Comparison of ENCODE assay signal across 6 cellular contexts in the genomic region with DNA sequence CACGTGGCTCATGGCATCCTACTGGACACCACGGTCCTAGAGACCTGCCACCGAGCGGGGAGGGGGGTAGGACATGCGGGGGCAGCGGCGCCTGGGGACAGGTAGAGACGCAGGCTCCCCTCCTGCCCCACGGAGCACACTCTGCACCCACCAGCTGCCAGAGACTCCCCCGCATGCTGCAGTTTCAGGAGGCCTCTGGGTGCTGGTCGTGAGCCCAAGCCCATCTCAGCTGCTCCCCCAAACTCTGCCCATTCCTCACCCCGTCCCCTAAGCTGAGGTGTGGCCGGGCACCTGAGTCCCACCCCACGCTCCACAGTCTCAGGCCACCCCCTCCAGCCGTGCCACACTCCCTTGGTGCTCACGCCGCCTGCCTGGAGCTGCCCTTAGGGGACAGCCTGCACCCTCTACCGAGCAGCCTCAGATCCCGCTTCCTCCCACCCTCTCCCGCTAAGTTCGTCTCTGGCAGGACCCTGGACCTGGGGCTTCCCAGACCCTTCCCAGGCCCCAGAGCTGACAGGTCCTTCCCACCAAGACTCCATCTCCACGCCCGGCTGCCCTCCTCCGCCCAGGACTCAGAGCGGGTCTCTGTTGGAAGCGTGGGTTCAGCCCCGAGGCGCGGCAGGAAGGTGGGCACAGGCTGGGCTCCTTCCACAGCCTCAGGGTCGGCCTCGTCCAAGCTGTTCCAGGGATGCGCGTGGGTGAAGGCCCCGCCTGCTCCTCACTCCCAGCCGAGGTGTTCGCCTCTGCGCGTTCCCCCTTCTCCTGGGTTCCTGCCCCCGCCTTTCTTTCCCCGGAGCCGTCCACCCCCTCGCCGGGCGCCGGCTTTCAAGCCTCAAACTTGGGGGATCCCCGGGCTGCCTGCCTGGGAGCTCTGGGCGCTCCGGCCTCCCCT. TPM values are rescaled to one million over a fixed set of nuclear protein-coding genes. Genes with fewer than 3 reads are reported as not detected.
DNase-seq lines count a peak whose midpoint lies in the region; ATAC-seq, FAIRE-seq and TF ChIP-seq lines count a peak whose summit lies in the region.

No MANE protein-coding gene starts in this region.

- no peak for TF ChIP-seq RAD21 in HepG2 (CRISPR knock-in tag; IDR thresholded peaks at IDR 0.05)

- H3K27me3 ChIP-seq in BLaER1 treated with 17β-estradiol and CSF1 and Interleukin-3, amounts not matched to agents 10 nM and 100 nM, result peaks cover 25 to 50% (median 31%) of the 10 kb centered on the region in 11 experiments
- H3K27me3 ChIP-seq in HepG2 (ENCODE audit: control insufficient read depth in 1 of 2, insufficient read depth in 2 of 2, low read length in 2 of 2), result peaks cover 0 to 3% of the 10 kb centered on the region in 2 experiments; a peak in 1 of 5 replicates

- TF ChIP-seq EP300 in HepG2 (IDR thresholded peaks at IDR 0.05; ENCODE audit: low read depth in 2 of 2, low read length in 2 of 2) (no peak), HepG2 (CRISPR knock-in tag; IDR thresholded peaks at IDR 0.05; ENCODE audit: borderline replicate concordance) (no peak)

- peak; percentile 38 for DNase-seq in activated CD4-positive, alpha-beta memory T cell treated with anti-CD3 and anti-CD28 coated beads for 36 hours
- DNase-seq in HepG2 (ENCODE audit: low spot score) (no peak), Ammon's horn (ENCODE audit: low spot score) (no peak), DMS114 treated with DMSO at 0.1 percent for 48 hours (lab: John Stamatoyannopoulos, UW; ENCODE audit: unreplicated experiment) (no peak)

- H3K9me3 Mint-ChIP-seq in activated CD4-positive, alpha-beta memory T cell treated with anti-CD3 and anti-CD28 coated beads for 36 hours, result peaks cover 14% of the 10 kb centered on the region

- peak overlapping the region; percentile 51 for H3K4me3 Mint-ChIP-seq in activated CD4-positive, alpha-beta memory T cell treated with anti-CD3 and anti-CD28 coated beads for 36 hours

- peak overlapping the region; percentile 89 to 96 (median 94) for H3K4me2 ChIP-seq in BLaER1 treated with 17β-estradiol and CSF1 and Interleukin-3, amounts not matched to agents 10 nM and 100 nM
- peak overlapping the region; percentile 90 for H3K4me2 ChIP-seq in HepG2 (ENCODE audit: low read depth, low read length)

- no peak overlapping the region; a peak in 1 of 22 replicates for H3K27ac ChIP-seq in BLaER1 treated with 17β-estradiol and CSF1 and Interleukin-3, amounts not matched to agents 10 nM and 100 nM
- no peak overlapping the region for H3K27ac ChIP-seq in HepG2 (ENCODE audit: extremely low read length, insufficient read depth, low read length)

- H3K79me2 ChIP-seq in HepG2 (ENCODE audit: insufficient read depth, low read length), result no peaks in the 10 kb centered on the region

- H3K27me3 Mint-ChIP-seq in activated CD4-positive, alpha-beta memory T cell treated with anti-CD3 and anti-CD28 coated beads for 36 hours, result no peaks in the 10 kb centered on the region

- peaks cover 0 to 28% (median 12%) of the 10 kb centered on the region in 11 experiments; a peak in 12 of 22 replicates for H3K36me3 ChIP-seq in BLaER1 treated with 17β-estradiol and CSF1 and Interleukin-3, amounts not matched to agents 10 nM and 100 nM
- no peaks in the 10 kb centered on the region for H3K36me3 ChIP-seq in HepG2 (replicated peaks in 1 of 2; ENCODE audit: control insufficient read depth in 1 of 2, insufficient read depth in 2 of 2, low read length in 2 of 2)

- 42% methylated on average over 47 of the region's 48 CpGs for WGBS in HepG2 (ENCODE audit: low lambda C conversion rate)

- BruUV-seq in HepG2 (replicated peaks; lab: Mats Ljungman, UMichigan), result no TSS peak

- H3K4me1 ChIP-seq in BLaER1 treated with 17β-estradiol and CSF1 and Interleukin-3, amounts not matched to agents 10 nM and 100 nM, result peaks cover 7 to 38% (median 27%) of the 10 kb centered on the region in 10 experiments; a peak in 19 of 20 replicates
- peaks cover 43% of the 10 kb centered on the region for H3K4me1 ChIP-seq in HepG2 (ENCODE audit: insufficient read depth, low read length)

- peaks cover 32 to 43% (median 40%) of the 10 kb centered on the region in 11 experiments for H3K9me3 ChIP-seq in BLaER1 treated with 17β-estradiol and CSF1 and Interleukin-3, amounts not matched to agents 10 nM and 100 nM (replicated peaks in 1 of 11)
- H3K9me3 ChIP-seq in HepG2 (ENCODE audit: low read length), result peaks cover 15% of the 10 kb centered on the region

- peaks cover 9% of the 10 kb centered on the region for H3K36me3 Mint-ChIP-seq in activated CD4-positive, alpha-beta memory T cell treated with anti-CD3 and anti-CD28 coated beads for 36 hours

- no peak for FAIRE-seq in HepG2 (lab: Jason Lieb, UNC)

- peak overlapping the region; percentile 42 to 78 (median 66); a peak in 21 of 22 replicates for H3K9ac ChIP-seq in BLaER1 treated with 17β-estradiol and CSF1 and Interleukin-3, amounts not matched to agents 10 nM and 100 nM
- peak overlapping the region; percentile 55; the same call in 1 of the 2 replicates for H3K9ac ChIP-seq in HepG2 (ENCODE audit: insufficient read depth, low read depth, low read length)

- POLR2A ChIA-PET in activated CD4-positive, alpha-beta memory T cell treated with anti-CD3 and anti-CD28 coated beads for 36 hours (lab: Charles Lee), result no interaction called here
- POLR2A ChIA-PET in HepG2 (lab: Yijun Ruan, JAX), result no interaction called here

- ATAC-seq in HepG2 (peak; percentile 13), GM18868 (IDR thresholded peaks at IDR 0.05; ENCODE audit: unreplicated experiment) (no peak)

- no peak overlapping the region for H3K27ac Mint-ChIP-seq in activated CD4-positive, alpha-beta memory T cell treated with anti-CD3 and anti-CD28 coated beads for 36 hours

- H3K4me1 Mint-ChIP-seq in activated CD4-positive, alpha-beta memory T cell treated with anti-CD3 and anti-CD28 coated beads for 36 hours (ENCODE audit: low read depth), result peaks cover 8% of the 10 kb centered on the region

- no peak overlapping the region for H2AFZ ChIP-seq in HepG2 (ENCODE audit: low read length)

- in situ Hi-C loops in HepG2 (cut with HindIII; ENCODE audit: extremely low pct_ligation_motif_present, low pct_unique_long_range_greater_than_20kb), result no loop called here

- peak overlapping the region; percentile 56 to 76 (median 64) for H3K4me3 ChIP-seq in BLaER1 treated with 17β-estradiol and CSF1 and Interleukin-3, amounts not matched to agents 10 nM and 100 nM
- peak overlapping the region; percentile 64 to 81 (median 77); a peak in 5 of 6 replicates for H3K4me3 ChIP-seq in HepG2 (replicated peaks in 1 of 3; ENCODE audit: insufficient read depth in 1 of 3, low read depth in 2 of 3, low read length in 3 of 3)

- TF ChIP-seq POLR2A in HepG2 (IDR thresholded peaks at IDR 0.05; ENCODE audit: insufficient read depth in 1 of 2, low read depth in 2 of 2, low read length in 2 of 2), result no peak

- CTCF ChIA-PET in activated CD4-positive, alpha-beta memory T cell treated with anti-CD3 and anti-CD28 coated beads for 36 hours (lab: Charles Lee), result no interaction called here
- CTCF ChIA-PET in HepG2 (lab: Yijun Ruan, JAX; ENCODE audit: low intra/inter-chr PET ratio, low total read pairs), result no interaction called here

- peak; percentile 37; the same call in 1 of the 2 replicates for TF ChIP-seq CTCF in HepG2 (CRISPR knock-in tag; IDR thresholded peaks at IDR 0.05)

- intact Hi-C loops in activated CD4-positive, alpha-beta memory T cell treated with anti-CD3 and anti-CD28 coated beads for 36 hours (cut with micrococcal nuclease), result loop anchor here (5.0 kb wide), 1 partner anchor 50 kb away; the partner anchor contains the start of gene WDR45B
- intact Hi-C loops in HepG2 (cut with micrococcal nuclease; ENCODE audit: unreplicated experiment), result no loop called here

- peaks cover 0 to 18% (median 12%) of the 10 kb centered on the region in 11 experiments; a peak in 10 of 22 replicates for H4K20me1 ChIP-seq in BLaER1 treated with 17β-estradiol and CSF1 and Interleukin-3, amounts not matched to agents 10 nM and 100 nM
- H4K20me1 ChIP-seq in HepG2 (ENCODE audit: insufficient read depth, low read length), result no peaks in the 10 kb centered on the region

RNA-seq across cellular contexts. Expression of gene RAB40B, which starts 1.3 kb away (rescaled TPM):
- 1 to 10 TPM; 1.4 to 1.9 TPM for total RNA-seq in activated CD4-positive, alpha-beta memory T cell treated with anti-CD3 and anti-CD28 coated beads for 36 hours
- 4.4 and 6.2 TPM in 2 replicates for total RNA-seq in HepG2 (2016; rRNA removed; fragmentation: Illumina TruSeq; extraction: Trizol)
- 8.6 and 11.9 TPM in 2 replicates for total RNA-seq in HepG2 (2016; cell fraction: cytosol; rRNA removed; fragmentation: Illumina TruSeq; extraction: Trizol; ENCODE audit: low read depth)
- 6.2 and 7.4 TPM in 2 replicates for total RNA-seq in HepG2 (2016; cell fraction: insoluble cytoplasmic fraction; rRNA removed; fragmentation: Illumina TruSeq; extraction: Trizol)
- 18.5 and 22.6 TPM in 2 replicates for total RNA-seq in HepG2 (2016; cell fraction: membrane; rRNA removed; fragmentation: Illumina TruSeq; extraction: Trizol)
- total RNA-seq in HepG2 (2016; cell fraction: nucleus; rRNA removed; fragmentation: Illumina TruSeq; extraction: Trizol), result 3.7 TPM in 2 replicates
- 6.5 and 7.2 TPM in 2 replicates for polyA plus RNA-seq in HepG2 (2011; rRNA removed)
- 5.7 and 9.9 TPM in 2 replicates for polyA plus RNA-seq in HepG2 (2011; cell fraction: cytosol; rRNA removed)
- polyA plus RNA-seq in HepG2 (2011; cell fraction: nucleus; rRNA removed), result 10.8 and 12.6 TPM in 2 replicates
- 6.2 and 7.3 TPM in 2 replicates for polyA plus RNA-seq in HepG2 (2012)
- polyA plus RNA-seq in HepG2 (2016; cell fraction: cytosol; fragmentation: Illumina TruSeq; extraction: Trizol; ENCODE audit: low read depth), result 25.0 and 26.7 TPM in 2 replicates
- polyA plus RNA-seq in HepG2 (2016; cell fraction: insoluble cytoplasmic fraction; fragmentation: Illumina TruSeq; extraction: Trizol; ENCODE audit: low read depth), result 7.0 and 7.6 TPM in 2 replicates
- polyA plus RNA-seq in HepG2 (2016; cell fraction: membrane; fragmentation: Illumina TruSeq; extraction: Trizol; ENCODE audit: low read depth), result 27.5 and 28.9 TPM in 2 replicates
- 8.7 and 12.0 TPM in 2 replicates for polyA plus RNA-seq in HepG2 (2016; cell fraction: nucleus; fragmentation: Illumina TruSeq; extraction: Trizol; ENCODE audit: insufficient read depth, low read depth)
- 3.1 and 8.9 TPM in 2 replicates for polyA minus RNA-seq in HepG2 (2011; rRNA and poly(A)+ RNA removed; ENCODE audit: low replicate concordance)
- 1.4 and 3.2 TPM in 2 replicates for polyA minus RNA-seq in HepG2 (2011; cell fraction: cytosol; rRNA and poly(A)+ RNA removed)
- polyA minus RNA-seq in HepG2 (2011; cell fraction: nucleus; rRNA and poly(A)+ RNA removed), result 2.7 TPM in 2 replicates

RNA-seq across cellular contexts. Expression of gene FN3KRP, which starts 19.3 kb away (rescaled TPM):
- 10 to 100 TPM; 36.7 to 40.5 TPM for total RNA-seq in activated CD4-positive, alpha-beta memory T cell treated with anti-CD3 and anti-CD28 coated beads for 36 hours
- 28.2 and 36.1 TPM in 2 replicates for total RNA-seq in HepG2 (2016; rRNA removed; fragmentation: Illumina TruSeq; extraction: Trizol)
- total RNA-seq in HepG2 (2016; cell fraction: cytosol; rRNA removed; fragmentation: Illumina TruSeq; extraction: Trizol; ENCODE audit: low read depth), result 5.3 and 7.1 TPM in 2 replicates
- 27.6 and 34.8 TPM in 2 replicates for total RNA-seq in HepG2 (2016; cell fraction: insoluble cytoplasmic fraction; rRNA removed; fragmentation: Illumina TruSeq; extraction: Trizol)
- total RNA-seq in HepG2 (2016; cell fraction: membrane; rRNA removed; fragmentation: Illumina TruSeq; extraction: Trizol), result 17.5 and 18.4 TPM in 2 replicates
- total RNA-seq in HepG2 (2016; cell fraction: nucleus; rRNA removed; fragmentation: Illumina TruSeq; extraction: Trizol), result 16.5 and 21.0 TPM in 2 replicates
- 22.1 and 22.4 TPM in 2 replicates for polyA plus RNA-seq in HepG2 (2011; rRNA removed)
- polyA plus RNA-seq in HepG2 (2011; cell fraction: cytosol; rRNA removed), result 17.7 and 18.3 TPM in 2 replicates
- 34.0 and 36.3 TPM in 2 replicates for polyA plus RNA-seq in HepG2 (2011; cell fraction: nucleus; rRNA removed)
- polyA plus RNA-seq in HepG2 (2012), result 27.4 and 37.9 TPM in 2 replicates
- polyA plus RNA-seq in HepG2 (2016; cell fraction: cytosol; fragmentation: Illumina TruSeq; extraction: Trizol; ENCODE audit: low read depth), result 6.9 and 7.2 TPM in 2 replicates
- polyA plus RNA-seq in HepG2 (2016; cell fraction: insoluble cytoplasmic fraction; fragmentation: Illumina TruSeq; extraction: Trizol; ENCODE audit: low read depth), result 54.4 and 62.2 TPM in 2 replicates
- polyA plus RNA-seq in HepG2 (2016; cell fraction: membrane; fragmentation: Illumina TruSeq; extraction: Trizol; ENCODE audit: low read depth), result 14.4 and 14.9 TPM in 2 replicates
- polyA plus RNA-seq in HepG2 (2016; cell fraction: nucleus; fragmentation: Illumina TruSeq; extraction: Trizol; ENCODE audit: insufficient read depth, low read depth), result 57.5 and 59.5 TPM in 2 replicates
- 13.3 and 23.3 TPM in 2 replicates for polyA minus RNA-seq in HepG2 (2011; rRNA and poly(A)+ RNA removed; ENCODE audit: low replicate concordance)
- 11.0 and 11.2 TPM in 2 replicates for polyA minus RNA-seq in HepG2 (2011; cell fraction: cytosol; rRNA and poly(A)+ RNA removed)
- polyA minus RNA-seq in HepG2 (2011; cell fraction: nucleus; rRNA and poly(A)+ RNA removed), result 9.8 and 12.2 TPM in 2 replicates

RNA-seq across cellular contexts. Expression of gene FN3K, which starts 38.3 kb away (rescaled TPM):
- 1 to 10 TPM; 1.6 to 2.3 TPM for total RNA-seq in activated CD4-positive, alpha-beta memory T cell treated with anti-CD3 and anti-CD28 coated beads for 36 hours
- total RNA-seq in HepG2 (2016; rRNA removed; fragmentation: Illumina TruSeq; extraction: Trizol), result 12.2 and 22.0 TPM in 2 replicates
- total RNA-seq in HepG2 (2016; cell fraction: cytosol; rRNA removed; fragmentation: Illumina TruSeq; extraction: Trizol; ENCODE audit: low read depth), result 9.6 and 10.3 TPM in 2 replicates
- total RNA-seq in HepG2 (2016; cell fraction: insoluble cytoplasmic fraction; rRNA removed; fragmentation: Illumina TruSeq; extraction: Trizol), result 12.7 and 23.9 TPM in 2 replicates
- 17.0 and 17.4 TPM in 2 replicates for total RNA-seq in HepG2 (2016; cell fraction: membrane; rRNA removed; fragmentation: Illumina TruSeq; extraction: Trizol)
- total RNA-seq in HepG2 (2016; cell fraction: nucleus; rRNA removed; fragmentation: Illumina TruSeq; extraction: Trizol), result 29.1 and 32.3 TPM in 2 replicates
- 3.5 and 5.7 TPM in 2 replicates for polyA plus RNA-seq in HepG2 (2011; rRNA removed)
- polyA plus RNA-seq in HepG2 (2011; cell fraction: cytosol; rRNA removed), result 1.9 and 2.0 TPM in 2 replicates
- polyA plus RNA-seq in HepG2 (2011; cell fraction: nucleus; rRNA removed), result 27.8 and 27.9 TPM in 2 replicates
- polyA plus RNA-seq in HepG2 (2012), result 48.6 and 58.1 TPM in 2 replicates
- polyA plus RNA-seq in HepG2 (2016; cell fraction: cytosol; fragmentation: Illumina TruSeq; extraction: Trizol; ENCODE audit: low read depth), result 21.3 and 21.5 TPM in 2 replicates
- polyA plus RNA-seq in HepG2 (2016; cell fraction: insoluble cytoplasmic fraction; fragmentation: Illumina TruSeq; extraction: Trizol; ENCODE audit: low read depth), result 52.3 and 61.0 TPM in 2 replicates
- polyA plus RNA-seq in HepG2 (2016; cell fraction: membrane; fragmentation: Illumina TruSeq; extraction: Trizol; ENCODE audit: low read depth), result 23.7 and 26.9 TPM in 2 replicates
- polyA plus RNA-seq in HepG2 (2016; cell fraction: nucleus; fragmentation: Illumina TruSeq; extraction: Trizol; ENCODE audit: insufficient read depth, low read depth), result 78.1 and 80.9 TPM in 2 replicates
- 1.6 and 9.2 TPM in 2 replicates for polyA minus RNA-seq in HepG2 (2011; rRNA and poly(A)+ RNA removed; ENCODE audit: low replicate concordance)
- polyA minus RNA-seq in HepG2 (2011; cell fraction: cytosol; rRNA and poly(A)+ RNA removed), result 17.1 and 26.0 TPM in 2 replicates
- polyA minus RNA-seq in HepG2 (2011; cell fraction: nucleus; rRNA and poly(A)+ RNA removed), result 24.3 and 29.1 TPM in 2 replicates

RNA-seq across cellular contexts. Expression of gene WDR45B, which starts 48.9 kb away (rescaled TPM):
- total RNA-seq in activated CD4-positive, alpha-beta memory T cell treated with anti-CD3 and anti-CD28 coated beads for 36 hours, result 10 to 100 TPM; 42.8 to 43.0 TPM
- 86.2 and 88.8 TPM in 2 replicates for total RNA-seq in HepG2 (2016; rRNA removed; fragmentation: Illumina TruSeq; extraction: Trizol)
- 59.9 and 62.3 TPM in 2 replicates for total RNA-seq in HepG2 (2016; cell fraction: cytosol; rRNA removed; fragmentation: Illumina TruSeq; extraction: Trizol; ENCODE audit: low read depth)
- total RNA-seq in HepG2 (2016; cell fraction: insoluble cytoplasmic fraction; rRNA removed; fragmentation: Illumina TruSeq; extraction: Trizol), result 80.2 and 87.6 TPM in 2 replicates
- total RNA-seq in HepG2 (2016; cell fraction: membrane; rRNA removed; fragmentation: Illumina TruSeq; extraction: Trizol), result 148 and 149 TPM in 2 replicates
- total RNA-seq in HepG2 (2016; cell fraction: nucleus; rRNA removed; fragmentation: Illumina TruSeq; extraction: Trizol), result 45.2 and 55.4 TPM in 2 replicates
- 153 and 155 TPM in 2 replicates for polyA plus RNA-seq in HepG2 (2011; rRNA removed)
- polyA plus RNA-seq in HepG2 (2011; cell fraction: cytosol; rRNA removed), result 121 and 131 TPM in 2 replicates
- polyA plus RNA-seq in HepG2 (2011; cell fraction: nucleus; rRNA removed), result 186 and 214 TPM in 2 replicates
- polyA plus RNA-seq in HepG2 (2012), result 124 and 164 TPM in 2 replicates
- 65.9 and 70.7 TPM in 2 replicates for polyA plus RNA-seq in HepG2 (2016; cell fraction: cytosol; fragmentation: Illumina TruSeq; extraction: Trizol; ENCODE audit: low read depth)
- polyA plus RNA-seq in HepG2 (2016; cell fraction: insoluble cytoplasmic fraction; fragmentation: Illumina TruSeq; extraction: Trizol; ENCODE audit: low read depth), result 89.4 and 101 TPM in 2 replicates
- 129 and 138 TPM in 2 replicates for polyA plus RNA-seq in HepG2 (2016; cell fraction: membrane; fragmentation: Illumina TruSeq; extraction: Trizol; ENCODE audit: low read depth)
- polyA plus RNA-seq in HepG2 (2016; cell fraction: nucleus; fragmentation: Illumina TruSeq; extraction: Trizol; ENCODE audit: insufficient read depth, low read depth), result 81.4 and 81.5 TPM in 2 replicates
- polyA minus RNA-seq in HepG2 (2011; rRNA and poly(A)+ RNA removed; ENCODE audit: low replicate concordance), result 68.7 and 113 TPM in 2 replicates
- 60.7 and 64.4 TPM in 2 replicates for polyA minus RNA-seq in HepG2 (2011; cell fraction: cytosol; rRNA and poly(A)+ RNA removed)
- 61.5 and 68.1 TPM in 2 replicates for polyA minus RNA-seq in HepG2 (2011; cell fraction: nucleus; rRNA and poly(A)+ RNA removed)

RNA-seq across cellular contexts. Expression of gene TBCD, which starts 54.7 kb away (rescaled TPM):
- 10 to 100 TPM; 97.0 to 98.2 TPM for total RNA-seq in activated CD4-positive, alpha-beta memory T cell treated with anti-CD3 and anti-CD28 coated beads for 36 hours
- 33.9 and 49.6 TPM in 2 replicates for total RNA-seq in HepG2 (2016; rRNA removed; fragmentation: Illumina TruSeq; extraction: Trizol)
- 98.6 and 103 TPM in 2 replicates for total RNA-seq in HepG2 (2016; cell fraction: cytosol; rRNA removed; fragmentation: Illumina TruSeq; extraction: Trizol; ENCODE audit: low read depth)
- 32.6 and 40.4 TPM in 2 replicates for total RNA-seq in HepG2 (2016; cell fraction: insoluble cytoplasmic fraction; rRNA removed; fragmentation: Illumina TruSeq; extraction: Trizol)
- 28.6 and 30.6 TPM in 2 replicates for total RNA-seq in HepG2 (2016; cell fraction: membrane; rRNA removed; fragmentation: Illumina TruSeq; extraction: Trizol)
- total RNA-seq in HepG2 (2016; cell fraction: nucleus; rRNA removed; fragmentation: Illumina TruSeq; extraction: Trizol), result 44.9 and 51.2 TPM in 2 replicates
- polyA plus RNA-seq in HepG2 (2011; rRNA removed), result 54.8 and 58.7 TPM in 2 replicates
- 29.1 and 46.9 TPM in 2 replicates for polyA plus RNA-seq in HepG2 (2011; cell fraction: cytosol; rRNA removed)
- polyA plus RNA-seq in HepG2 (2011; cell fraction: nucleus; rRNA removed), result 327 and 449 TPM in 2 replicates
- 37.3 and 41.7 TPM in 2 replicates for polyA plus RNA-seq in HepG2 (2012)
- 3.7 and 4.9 TPM in 2 replicates for polyA plus RNA-seq in HepG2 (2016; cell fraction: cytosol; fragmentation: Illumina TruSeq; extraction: Trizol; ENCODE audit: low read depth)
- polyA plus RNA-seq in HepG2 (2016; cell fraction: insoluble cytoplasmic fraction; fragmentation: Illumina TruSeq; extraction: Trizol; ENCODE audit: low read depth), result 39.7 and 51.2 TPM in 2 replicates
- polyA plus RNA-seq in HepG2 (2016; cell fraction: membrane; fragmentation: Illumina TruSeq; extraction: Trizol; ENCODE audit: low read depth), result 5.6 and 6.8 TPM in 2 replicates
- polyA plus RNA-seq in HepG2 (2016; cell fraction: nucleus; fragmentation: Illumina TruSeq; extraction: Trizol; ENCODE audit: insufficient read depth, low read depth), result 140 and 151 TPM in 2 replicates
- polyA minus RNA-seq in HepG2 (2011; rRNA and poly(A)+ RNA removed; ENCODE audit: low replicate concordance), result 67.0 and 125 TPM in 2 replicates
- 38.0 and 45.2 TPM in 2 replicates for polyA minus RNA-seq in HepG2 (2011; cell fraction: cytosol; rRNA and poly(A)+ RNA removed)
- polyA minus RNA-seq in HepG2 (2011; cell fraction: nucleus; rRNA and poly(A)+ RNA removed), result 51.1 and 51.6 TPM in 2 replicates
